In the genomic region with DNA sequence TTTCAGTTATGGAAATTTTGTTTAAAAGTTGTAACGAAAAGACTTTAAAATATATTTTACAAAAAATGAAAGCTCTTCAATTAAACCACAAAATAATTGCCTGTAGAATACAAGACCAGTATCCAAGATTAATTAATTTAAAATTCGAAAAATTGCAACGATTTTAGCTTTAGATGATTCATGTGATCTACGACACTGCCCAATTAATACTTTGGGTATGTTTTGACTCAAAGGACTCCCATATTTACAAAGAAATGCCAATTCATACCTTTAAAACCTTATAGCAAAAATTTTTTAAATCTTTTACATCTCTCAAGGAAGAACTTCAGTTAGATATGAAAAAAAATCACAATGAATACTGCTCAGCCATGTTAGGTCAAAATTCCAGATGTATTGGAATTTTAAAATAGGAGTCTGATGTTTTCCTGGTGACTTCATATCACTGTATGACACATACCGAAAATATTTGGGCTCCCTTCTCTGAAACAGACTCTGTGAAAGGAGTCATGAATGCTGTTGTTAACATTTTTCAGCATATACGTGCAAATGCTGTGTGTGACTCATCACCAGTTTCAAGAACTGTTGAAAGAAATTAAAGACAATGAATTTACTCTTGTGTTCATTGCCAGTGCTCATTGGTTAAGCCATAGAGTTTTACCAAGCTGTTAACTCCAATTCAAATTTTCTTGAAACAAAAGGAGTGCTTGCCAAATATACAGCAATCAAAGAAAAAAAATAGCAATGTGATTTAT, we compare ENCODE assay signal across 9 cellular contexts. TPM values are rescaled to one million over a fixed set of nuclear protein-coding genes. Genes with fewer than 3 reads are reported as not detected.
A peak's percentile ranks its signal among the peaks of the same experiment; 100 is the strongest.
DNase-seq lines count a peak whose midpoint lies in the region; ATAC-seq, FAIRE-seq and TF ChIP-seq lines count a peak whose summit lies in the region.
"Had no signal": no experiment of that assay in that cellular context is flagged by ENCODE, and none has a peak within 500 bp of the region (broad histone marks: within the 10 kb centered on the region; RNA-seq: fewer than 3 reads in every experiment).

No MANE protein-coding gene starts in this region.

- no peaks in the 10 kb centered on the region for H4K20me1 ChIP-seq in SK-N-SH (ENCODE audit: insufficient read depth)

- peak in 1 of 2 experiments; percentile 81; a peak in 2 of 4 replicates for TF ChIP-seq EP300 in SK-N-SH (IDR thresholded peaks at IDR 0.05; ENCODE audit: borderline replicate concordance in 1 of 2, low read depth in 1 of 2, low read length in 1 of 2)

- peak overlapping the region; percentile 53 to 81; a peak in 3 of 4 replicates for H3K27ac ChIP-seq in SK-N-SH (ENCODE audit: low read depth in 2 of 2, low read length in 1 of 2)

- no peak for TF ChIP-seq RAD21 in SK-N-SH (IDR thresholded peaks at IDR 0.05; ENCODE audit: low read length)

- DNase-seq in GM12892 (ENCODE audit: insufficient read length) (no peak), SK-N-SH (no peak), glomerular visceral epithelial cell (ENCODE audit: extremely low spot score) (peak; percentile 87), urothelium cell line (ENCODE audit: low spot score) (peak; percentile 20), COR-L47 (lab: John Stamatoyannopoulos, UW) (no peak), GOT3 (lab: John Stamatoyannopoulos, UW) (no peak)
- no peak for DNase-seq in central memory CD4-positive, alpha-beta T cell
- DNase-seq: activated B cell treated with CpG ODN at 0.5 μM for 24 hours had no signal

- H3K4me2 ChIP-seq in SK-N-SH = peak overlapping the region; percentile 31

- H3K36me3 ChIP-seq in SK-N-SH (replicated peaks in 1 of 2; ENCODE audit: control insufficient read depth in 1 of 2, insufficient read depth in 2 of 2, low read length in 1 of 2) = no peaks in the 10 kb centered on the region

- peak overlapping the region; percentile 51 for H3K9ac ChIP-seq in SK-N-SH

- peaks cover 30% of the 10 kb centered on the region for H3F3A ChIP-seq in SK-N-SH (replicated peaks; ENCODE audit: insufficient read depth)

- FAIRE-seq in GM12892 (lab: Jason Lieb, UNC) (peak; percentile 57), urothelium cell line (lab: Jason Lieb, UNC) (no peak)

- ATAC-seq in HG03039 (IDR thresholded peaks at IDR 0.05; ENCODE audit: unreplicated experiment) = peak; percentile 81

- peak overlapping the region; percentile 12; the same call in 1 of the 2 replicates for H2AFZ ChIP-seq in SK-N-SH (ENCODE audit: low read depth)

- TF ChIP-seq POLR2A in GM12892 (IDR thresholded peaks at IDR 0.05; ENCODE audit: low read depth, low read length) = no peak

- POLR2A ChIA-PET in SK-N-SH (lab: Yijun Ruan, JAX) = no interaction called here

- CTCF ChIA-PET in SK-N-SH (lab: Yijun Ruan, JAX) = interaction anchor here (0.9 kb wide), 1 partner anchor 10 kb away, joined by 3 read pairs; no protein-coding TSS in a partner anchor

- no peaks in the 10 kb centered on the region for H3K9me3 ChIP-seq in SK-N-SH

- peak overlapping the region; percentile 12 to 13; a peak in 2 of 4 replicates for H3K4me3 ChIP-seq in SK-N-SH (ENCODE audit: low read depth in 2 of 2, low read length in 1 of 2)

- 10% methylated on average over 6 of the region's 6 CpGs for WGBS in SK-N-SH (ENCODE audit: low lambda C conversion rate)

- no peak for TF ChIP-seq CTCF in SK-N-SH (IDR thresholded peaks at IDR 0.05)

- H3K4me1 ChIP-seq in SK-N-SH (ENCODE audit: control insufficient read depth in 1 of 2, insufficient read depth in 2 of 2, low read depth in 1 of 2, low read length in 1 of 2) = peaks cover 0 to 16% of the 10 kb centered on the region in 2 experiments; a peak in 2 of 4 replicates

- no peaks in the 10 kb centered on the region for H3K27me3 ChIP-seq in SK-N-SH (ENCODE audit: insufficient read depth)

- no peaks in the 10 kb centered on the region for H3K9me2 ChIP-seq in SK-N-SH

- H3K79me2 ChIP-seq in SK-N-SH (ENCODE audit: insufficient read depth) = no peaks in the 10 kb centered on the region

TF ChIP-seq in SK-N-SH, 30 proteins besides CTCF, POLR2A, EP300 and RAD21 (continues in another document):
- TF ChIP-seq, protein P1, sequence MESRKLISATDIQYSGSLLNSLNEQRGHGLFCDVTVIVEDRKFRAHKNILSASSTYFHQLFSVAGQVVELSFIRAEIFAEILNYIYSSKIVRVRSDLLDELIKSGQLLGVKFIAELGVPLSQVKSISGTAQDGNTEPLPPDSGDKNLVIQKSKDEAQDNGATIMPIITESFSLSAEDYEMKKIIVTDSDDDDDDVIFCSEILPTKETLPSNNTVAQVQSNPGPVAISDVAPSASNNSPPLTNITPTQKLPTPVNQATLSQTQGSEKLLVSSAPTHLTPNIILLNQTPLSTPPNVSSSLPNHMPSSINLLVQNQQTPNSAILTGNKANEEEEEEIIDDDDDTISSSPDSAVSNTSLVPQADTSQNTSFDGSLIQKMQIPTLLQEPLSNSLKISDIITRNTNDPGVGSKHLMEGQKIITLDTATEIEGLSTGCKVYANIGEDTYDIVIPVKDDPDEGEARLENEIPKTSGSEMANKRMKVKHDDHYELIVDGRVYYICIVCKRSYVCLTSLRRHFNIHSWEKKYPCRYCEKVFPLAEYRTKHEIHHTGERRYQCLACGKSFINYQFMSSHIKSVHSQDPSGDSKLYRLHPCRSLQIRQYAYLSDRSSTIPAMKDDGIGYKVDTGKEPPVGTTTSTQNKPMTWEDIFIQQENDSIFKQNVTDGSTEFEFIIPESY (IDR thresholded peaks at IDR 0.05; ENCODE audit: borderline replicate concordance, low read depth) = no peak
- 0 out of 2 replicates have a peak, but pooled peaks have one; percentile 33 for TF ChIP-seq RXRA (IDR thresholded peaks at IDR 0.05; ENCODE audit: borderline replicate concordance, low read depth)
- TF ChIP-seq YY1 (IDR thresholded peaks at IDR 0.05; ENCODE audit: low read depth) = peak; percentile 36; the same call in 1 of the 2 replicates
- TF ChIP-seq RCOR1 (IDR thresholded peaks at IDR 0.05; ENCODE audit: low read length) = no peak
- TF ChIP-seq, protein P2, sequence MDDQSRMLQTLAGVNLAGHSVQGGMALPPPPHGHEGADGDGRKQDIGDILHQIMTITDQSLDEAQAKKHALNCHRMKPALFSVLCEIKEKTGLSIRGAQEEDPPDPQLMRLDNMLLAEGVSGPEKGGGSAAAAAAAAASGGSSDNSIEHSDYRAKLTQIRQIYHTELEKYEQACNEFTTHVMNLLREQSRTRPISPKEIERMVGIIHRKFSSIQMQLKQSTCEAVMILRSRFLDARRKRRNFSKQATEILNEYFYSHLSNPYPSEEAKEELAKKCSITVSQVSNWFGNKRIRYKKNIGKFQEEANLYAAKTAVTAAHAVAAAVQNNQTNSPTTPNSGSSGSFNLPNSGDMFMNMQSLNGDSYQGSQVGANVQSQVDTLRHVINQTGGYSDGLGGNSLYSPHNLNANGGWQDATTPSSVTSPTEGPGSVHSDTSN (IDR thresholded peaks at IDR 0.05) = peak; percentile 75
- no peak for TF ChIP-seq IRF3 (IDR thresholded peaks at IDR 0.05; ENCODE audit: low read depth, low read length)
- peak; percentile 59 for TF ChIP-seq NFIC (IDR thresholded peaks at IDR 0.05; ENCODE audit: borderline replicate concordance)
- peak; percentile 86; the same call in 1 of the 2 replicates for TF ChIP-seq TEAD4 (IDR thresholded peaks at IDR 0.05; ENCODE audit: borderline replicate concordance, insufficient read depth)
- TF ChIP-seq RFX5 (IDR thresholded peaks at IDR 0.05; ENCODE audit: low read length) = no peak
- 0 out of 2 replicates have a peak, but pooled peaks have one; percentile 26 for TF ChIP-seq MEF2A (IDR thresholded peaks at IDR 0.05; ENCODE audit: borderline replicate concordance, low read depth)
- no peak for TF ChIP-seq FOXJ3 (CRISPR knock-in tag; IDR thresholded peaks at IDR 0.05)
- TF ChIP-seq, protein P3, sequence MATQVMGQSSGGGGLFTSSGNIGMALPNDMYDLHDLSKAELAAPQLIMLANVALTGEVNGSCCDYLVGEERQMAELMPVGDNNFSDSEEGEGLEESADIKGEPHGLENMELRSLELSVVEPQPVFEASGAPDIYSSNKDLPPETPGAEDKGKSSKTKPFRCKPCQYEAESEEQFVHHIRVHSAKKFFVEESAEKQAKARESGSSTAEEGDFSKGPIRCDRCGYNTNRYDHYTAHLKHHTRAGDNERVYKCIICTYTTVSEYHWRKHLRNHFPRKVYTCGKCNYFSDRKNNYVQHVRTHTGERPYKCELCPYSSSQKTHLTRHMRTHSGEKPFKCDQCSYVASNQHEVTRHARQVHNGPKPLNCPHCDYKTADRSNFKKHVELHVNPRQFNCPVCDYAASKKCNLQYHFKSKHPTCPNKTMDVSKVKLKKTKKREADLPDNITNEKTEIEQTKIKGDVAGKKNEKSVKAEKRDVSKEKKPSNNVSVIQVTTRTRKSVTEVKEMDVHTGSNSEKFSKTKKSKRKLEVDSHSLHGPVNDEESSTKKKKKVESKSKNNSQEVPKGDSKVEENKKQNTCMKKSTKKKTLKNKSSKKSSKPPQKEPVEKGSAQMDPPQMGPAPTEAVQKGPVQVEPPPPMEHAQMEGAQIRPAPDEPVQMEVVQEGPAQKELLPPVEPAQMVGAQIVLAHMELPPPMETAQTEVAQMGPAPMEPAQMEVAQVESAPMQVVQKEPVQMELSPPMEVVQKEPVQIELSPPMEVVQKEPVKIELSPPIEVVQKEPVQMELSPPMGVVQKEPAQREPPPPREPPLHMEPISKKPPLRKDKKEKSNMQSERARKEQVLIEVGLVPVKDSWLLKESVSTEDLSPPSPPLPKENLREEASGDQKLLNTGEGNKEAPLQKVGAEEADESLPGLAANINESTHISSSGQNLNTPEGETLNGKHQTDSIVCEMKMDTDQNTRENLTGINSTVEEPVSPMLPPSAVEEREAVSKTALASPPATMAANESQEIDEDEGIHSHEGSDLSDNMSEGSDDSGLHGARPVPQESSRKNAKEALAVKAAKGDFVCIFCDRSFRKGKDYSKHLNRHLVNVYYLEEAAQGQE (IDR thresholded peaks at IDR 0.05; ENCODE audit: low read depth, low read length) = no peak
- TF ChIP-seq POLR2AphosphoS5 (IDR thresholded peaks at IDR 0.05; ENCODE audit: low read depth, low read length) = peak; percentile 32; the same call in 1 of the 2 replicates
- peak; percentile 91 for TF ChIP-seq FOSL2 (IDR thresholded peaks at IDR 0.05; ENCODE audit: borderline replicate concordance, low read depth)
- peak; percentile 92 for TF ChIP-seq JUND (IDR thresholded peaks at IDR 0.05)
- peak; percentile 86 for TF ChIP-seq TCF12 (IDR thresholded peaks at IDR 0.05)

RNA-seq across cellular contexts. Expression of gene SMS, which starts 13.8 kb away (rescaled TPM):
- 104 TPM for polyA plus RNA-seq in GM12892 (2012; ENCODE audit: missing spikeins)
- polyA plus RNA-seq in SK-N-SH (2012; rRNA removed) = 86.9 and 116 TPM in 2 replicates
- polyA plus RNA-seq in SK-N-SH (2012; cell fraction: cytosol; rRNA removed) = 134 and 161 TPM in 2 replicates
- 45.9 and 53.9 TPM in 2 replicates for polyA plus RNA-seq in SK-N-SH (2012; cell fraction: nucleus; rRNA removed)

Comparison
In these comparisons a context has a peak if more than half of its experiments do, and no peak if none do; other contexts are left out.
1. DNase-seq: peak in glomerular visceral epithelial cell (single experiment) and urothelium cell line (single experiment); none in GM12892 (single experiment), SK-N-SH (single experiment), COR-L47 (single experiment), GOT3 (single experiment) and central memory CD4-positive, alpha-beta T cell (single experiment).